14 cellular contexts compared by ENCODE assay signal in the genomic region with DNA sequence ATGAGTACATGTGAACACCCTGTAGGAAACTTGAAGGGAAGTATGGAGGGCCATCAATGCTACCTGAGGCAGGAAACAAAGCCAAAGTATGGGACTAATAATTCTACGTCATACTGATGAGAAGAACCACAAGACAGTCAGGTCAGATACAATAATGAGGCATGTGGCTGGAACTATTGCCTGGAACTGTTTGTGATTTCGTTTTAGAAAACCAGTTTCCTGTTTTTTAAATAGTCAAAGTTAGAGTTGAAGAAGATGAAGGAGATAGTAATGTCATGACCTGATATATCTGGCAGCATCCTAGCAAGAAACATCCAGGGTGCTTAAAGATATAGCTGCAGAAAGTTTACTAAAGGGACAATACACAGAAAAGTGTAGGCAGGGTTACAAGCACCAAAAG.
DNase-seq lines count a peak whose midpoint lies in the region; ATAC-seq and TF ChIP-seq lines count a peak whose summit lies in the region.
"Had no signal": no experiment of that assay in that cellular context is flagged by ENCODE, and none has a peak within 500 bp of the region (broad histone marks: within the 10 kb centered on the region; RNA-seq: fewer than 3 reads in every experiment).

No MANE protein-coding gene starts in this region.

- H3K27ac ChIP-seq in aorta (ENCODE audit: low read depth in 1 of 2, low read length in 2 of 2): no peak overlapping the region

- H3K27me3 Mint-ChIP-seq in activated T-cell treated with anti-CD3 and anti-CD28 coated beads, Interleukin-2, amount 50 U/mL, for 4 hours (ENCODE audit: low read depth): no peaks in the 10 kb centered on the region
- no peaks in the 10 kb centered on the region for H3K27me3 Mint-ChIP-seq in activated CD8-positive, alpha-beta T cell treated with anti-CD3 and anti-CD28 coated beads for 36 hours
- no peaks in the 10 kb centered on the region for H3K27me3 Mint-ChIP-seq in stimulated activated naive CD8-positive, alpha-beta T cell treated with anti-CD3 and anti-CD28 coated beads, Interleukin-15, amount 100 ng/mL, for 72 hours

- POLR2A ChIA-PET in activated CD8-positive, alpha-beta T cell treated with anti-CD3 and anti-CD28 coated beads for 36 hours (lab: Charles Lee): no interaction called here

- H3K9me3 Mint-ChIP-seq in activated T-cell treated with anti-CD3 and anti-CD28 coated beads, Interleukin-2, amount 50 U/mL, for 4 hours: no peaks in the 10 kb centered on the region
- H3K9me3 Mint-ChIP-seq in activated CD8-positive, alpha-beta T cell treated with anti-CD3 and anti-CD28 coated beads for 36 hours: peaks cover 6% of the 10 kb centered on the region
- H3K9me3 Mint-ChIP-seq in stimulated activated naive CD8-positive, alpha-beta T cell treated with anti-CD3 and anti-CD28 coated beads, Interleukin-15, amount 100 ng/mL, for 72 hours: peaks cover 0 to 4% of the 10 kb centered on the region in 2 donors
- H3K9me3 Mint-ChIP-seq: nephron had no signal

- no peaks in the 10 kb centered on the region for H3K36me3 Mint-ChIP-seq in activated T-cell treated with anti-CD3 and anti-CD28 coated beads, Interleukin-2, amount 50 U/mL, for 4 hours (ENCODE audit: insufficient read depth)
- H3K36me3 Mint-ChIP-seq in activated CD8-positive, alpha-beta T cell treated with anti-CD3 and anti-CD28 coated beads for 36 hours (ENCODE audit: low read depth): peaks cover 15% of the 10 kb centered on the region

- H3K4me3 ChIP-seq in aorta (ENCODE audit: low read length in 2 of 2): no peak overlapping the region

- no peak for TF ChIP-seq CTCF in activated CD8-positive, alpha-beta T cell treated with anti-CD3 and anti-CD28 coated beads for 36 hours (IDR thresholded peaks at IDR 0.05)

- intact Hi-C loops in activated CD8-positive, alpha-beta T cell treated with anti-CD3 and anti-CD28 coated beads for 36 hours (cut with micrococcal nuclease): no loop called here
- intact Hi-C loops in aorta (cut with DNase I): no loop called here

- peaks cover 95% of the 10 kb centered on the region for H3K4me1 Mint-ChIP-seq in activated T-cell treated with anti-CD3 and anti-CD28 coated beads, Interleukin-2, amount 50 U/mL, for 4 hours (ENCODE audit: low read depth)
- H3K4me1 Mint-ChIP-seq in activated CD8-positive, alpha-beta T cell treated with anti-CD3 and anti-CD28 coated beads for 36 hours (ENCODE audit: low read depth): peaks cover 79% of the 10 kb centered on the region
- peaks cover 83% of the 10 kb centered on the region for H3K4me1 Mint-ChIP-seq in stimulated activated naive CD8-positive, alpha-beta T cell treated with anti-CD3 and anti-CD28 coated beads, Interleukin-15, amount 100 ng/mL, for 72 hours

- peak overlapping the region; percentile 24 for H3K4me3 Mint-ChIP-seq in activated T-cell treated with anti-CD3 and anti-CD28 coated beads, Interleukin-2, amount 50 U/mL, for 4 hours
- no peak overlapping the region for H3K4me3 Mint-ChIP-seq in activated CD8-positive, alpha-beta T cell treated with anti-CD3 and anti-CD28 coated beads for 36 hours
- H3K4me3 Mint-ChIP-seq in stimulated activated naive CD8-positive, alpha-beta T cell treated with anti-CD3 and anti-CD28 coated beads, Interleukin-15, amount 100 ng/mL, for 72 hours: peak overlapping the region in 1 of 2 donors; percentile 1
- H3K4me3 Mint-ChIP-seq: nephron had no signal

- no peaks in the 10 kb centered on the region for H3K27me3 ChIP-seq in aorta (ENCODE audit: control insufficient read depth in 1 of 2, insufficient read depth in 2 of 2, low read length in 1 of 2)

- peak overlapping the region; percentile 37 for H3K27ac Mint-ChIP-seq in activated CD8-positive, alpha-beta T cell treated with anti-CD3 and anti-CD28 coated beads for 36 hours
- peak overlapping the region; percentile 22 to 74 for H3K27ac Mint-ChIP-seq in stimulated activated naive CD8-positive, alpha-beta T cell treated with anti-CD3 and anti-CD28 coated beads, Interleukin-15, amount 100 ng/mL, for 72 hours

- no peaks in the 10 kb centered on the region for H3K36me3 ChIP-seq in aorta (ENCODE audit: control insufficient read depth in 1 of 2, insufficient read depth in 2 of 2, low read length in 1 of 2)

- H3K4me1 ChIP-seq in aorta (ENCODE audit: control insufficient read depth in 1 of 2, insufficient read depth in 2 of 2, low read length in 2 of 2): no peaks in the 10 kb centered on the region

- ATAC-seq in activated T-cell treated with anti-CD3 and anti-CD28 coated beads, Interleukin-2, amount 50 U/mL, for 4 hours: peak in 1 of 2 donors; percentile 24
- peak; percentile 41 for ATAC-seq in HG02852 (IDR thresholded peaks at IDR 0.05; ENCODE audit: unreplicated experiment)
- peak; percentile 8 for ATAC-seq in activated CD8-positive, alpha-beta T cell treated with anti-CD3 and anti-CD28 coated beads for 36 hours
- ATAC-seq in stimulated activated naive CD8-positive, alpha-beta T cell treated with anti-CD3 and anti-CD28 coated beads, Interleukin-15, amount 100 ng/mL, for 72 hours: peak; percentile 28
- no peak for ATAC-seq in HG02970 (IDR thresholded peaks at IDR 0.05; ENCODE audit: low FRiP score, unreplicated experiment)
- no peak for ATAC-seq in aorta (ENCODE audit: low FRiP score)

- CTCF ChIA-PET in activated CD8-positive, alpha-beta T cell treated with anti-CD3 and anti-CD28 coated beads for 36 hours (lab: Charles Lee): no interaction called here

- H3K9me3 ChIP-seq in aorta (ENCODE audit: control insufficient read depth, low read length): no peaks in the 10 kb centered on the region

- no peak for DNase-seq in activated T-cell treated with anti-CD3 and anti-CD28 coated beads, Interleukin-2, amount 50 U/mL, for 4 hours
- no peak for DNase-seq in activated T-cell treated with anti-CD3 and anti-CD28 coated beads for 4 hours
- no peak for DNase-seq in activated CD8-positive, alpha-beta T cell treated with anti-CD3 and anti-CD28 coated beads for 36 hours
- DNase-seq in stimulated activated naive CD8-positive, alpha-beta T cell treated with anti-CD3 and anti-CD28 coated beads, Interleukin-15, amount 100 ng/mL, for 72 hours: no peak
- DNase-seq in aorta: no peak
- no peak for DNase-seq in HK-2 (ENCODE audit: unreplicated experiment)
- DNase-seq: DMS79; foreskin melanocyte; NCI-H2081; NK-92 treated with Interleukin-12 subunit alpha and Interleukin-12 subunit beta, amount 100 ng/mL, for 24 hours; trophoblast cell had no signal

- 83 to 84% methylated on average over 2 of the region's 2 CpGs for WGBS in aorta, 2 donors

Comparison
In these comparisons a context has a peak if more than half of its experiments do, and no peak if none do; other contexts are left out.
1. ATAC-seq: peak in HG02852 (single experiment), activated CD8-positive, alpha-beta T cell treated with anti-CD3 and anti-CD28 coated beads for 36 hours (single experiment) and stimulated activated naive CD8-positive, alpha-beta T cell treated with anti-CD3 and anti-CD28 coated beads, Interleukin-15, amount 100 ng/mL, for 72 hours (single experiment); none in HG02970 (single experiment) and aorta (single experiment).